In genomic region chr9:10055886-10056395, GRCh38 we compare ENCODE assay signal across 29 cellular contexts.
"Had no signal": no experiment of that assay in that cellular context is flagged by ENCODE, and none has a peak within 500 bp of the region (broad histone marks: within the 10 kb centered on the region; RNA-seq: fewer than 3 reads in every experiment).

No MANE protein-coding gene starts in this region.

- H3K36me3 ChIP-seq: ascending aorta, SJCRH30, WERI-Rb-1 had no signal

- H3K9me3 ChIP-seq: ascending aorta, SJCRH30 had no signal

- H3K4me1 ChIP-seq: ascending aorta, SJCRH30 had no signal

- H3K27me3 ChIP-seq: ascending aorta, SJCRH30 had no signal

- FAIRE-seq: K562 had no signal

- H3K27ac ChIP-seq: ascending aorta, SJCRH30, SK-N-MC, WERI-Rb-1 had no signal

- DNase-seq: activated CD4-positive, alpha-beta memory T cell treated with anti-CD3 and anti-CD28 coated beads, Interleukin-2, amount 10 ng/mL, durations not matched to agents 7 days and 5 days; activated CD4-positive, alpha-beta T cell treated with anti-CD3 and anti-CD28 coated beads for 1 hour; activated CD4-positive, alpha-beta T cell treated with anti-CD3 and anti-CD28 coated beads for 48 hours; activated CD4-positive, CD25-positive, alpha-beta regulatory T cell; activated CD8-positive, alpha-beta memory T cell treated with anti-CD3 and anti-CD28 coated beads for 24 hours; activated CD8-positive, alpha-beta memory T cell treated with anti-CD3 and anti-CD28 coated beads, Interleukin-2, amount 10 ng/mL, durations not matched to agents 7 days and 5 days; activated CD8-positive, alpha-beta memory T cell treated with anti-CD3 and anti-CD28 coated beads, Interleukin-2, amount 50 U/mL, for 48 hours; activated effector memory CD4-positive, alpha-beta T cell treated with anti-CD3 and anti-CD28 coated beads, Interleukin-2, amount 50 U/mL, for 16 hours; activated naive CD4-positive, alpha-beta T cell treated with Interleukin-2 at 50 U/mL for 16 hours; activated naive CD8-positive, alpha-beta T cell treated with anti-CD3 and anti-CD28 coated beads, Interleukin-2, amount 10 ng/mL, durations not matched to agents 7 days and 5 days; activated T-cell treated with anti-CD3 and anti-CD28 coated beads, Interleukin-2, amount 50 U/mL, for 48 hours; amygdala; caudate nucleus; NCI-H1092 treated with DMSO at 0.1 percent for 48 hours; NCI-H1417; NCI-H146; NCI-H187; NCI-H2029 treated with DMSO at 0.1 percent for 48 hours; NCI-H2107; NCI-H226; NCI-H446 treated with DMSO at 0.1 percent for 48 hours; NCI-H524; SHP77; SJCRH30; T1000; WERI-Rb-1 had no signal

- H3K4me3 ChIP-seq: ascending aorta, K562, SJCRH30, SK-N-MC had no signal
